1 cellular context compared by ENCODE assay signal in genomic region chr17:14513835-14514234, GRCh38.
TF ChIP-seq lines count a peak whose summit lies in the region.

No MANE protein-coding gene starts in this region.

TF ChIP-seq in H1, 55 proteins besides CTCF, POLR2A, EP300 and RAD21 (continued from another document):
- TF ChIP-seq CHD7 (IDR thresholded peaks at IDR 0.05; ENCODE audit: insufficient replicate concordance, low read length) (peak; percentile 52), JUN (IDR thresholded peaks at IDR 0.05; ENCODE audit: low read depth, low read length) (0 out of 2 replicates have a peak, but pooled peaks have one; percentile 40), SP1 (IDR thresholded peaks at IDR 0.05; ENCODE audit: low read depth, low read length) (0 out of 2 replicates have a peak, but pooled peaks have one; percentile 26)
